In genomic region chr20:35607003-35607735, GRCh38 we compare ENCODE assay signal across 18 cellular contexts. TPM values are rescaled to one million over a fixed set of nuclear protein-coding genes. Genes with fewer than 3 reads are reported as not detected.
DNase-seq lines count a peak whose midpoint lies in the region; ATAC-seq, FAIRE-seq and TF ChIP-seq lines count a peak whose summit lies in the region.
"Had no signal": no experiment of that assay in that cellular context is flagged by ENCODE, and none has a peak within 500 bp of the region (broad histone marks: within the 10 kb centered on the region; RNA-seq: fewer than 3 reads in every experiment).

No MANE protein-coding gene starts in this region.

- H3K27me3 ChIP-seq in Loucy (ENCODE audit: insufficient read depth, low read length, poor library complexity, severe bottlenecking) (no peaks in the 10 kb centered on the region), bronchial epithelial cell (ENCODE audit: control insufficient read depth, insufficient read depth, low read length) (no peaks in the 10 kb centered on the region)
- H3K27me3 ChIP-seq: body of pancreas had no signal

- peaks cover 12 to 17% of the 10 kb centered on the region in 2 donors for H3K27me3 Mint-ChIP-seq in stimulated activated naive B cell treated with anti-CD40 and anti-IgM and Interleukin-4, amounts not matched to agents 10 μg/mL and 1 μg/mL and 100 μg/mL, for 72 hours
- H3K27me3 Mint-ChIP-seq in activated CD4-positive, alpha-beta T cell treated with anti-CD3 and anti-CD28 coated beads, Interleukin-2, amount 10 ng/mL, durations not matched to agents 7 days and 5 days = peaks cover 6% of the 10 kb centered on the region

- peak overlapping the region; percentile 48 for H3K27ac Mint-ChIP-seq in stimulated activated naive B cell treated with anti-CD40 and anti-IgM and Interleukin-4, amounts not matched to agents 10 μg/mL and 1 μg/mL and 100 μg/mL, for 72 hours
- H3K27ac Mint-ChIP-seq in activated CD4-positive, alpha-beta T cell treated with anti-CD3 and anti-CD28 coated beads, Interleukin-2, amount 10 ng/mL, durations not matched to agents 7 days and 5 days = no peak overlapping the region
- H3K27ac Mint-ChIP-seq: dendritic cell treated with granulocyte-macrophage colony-stimulating factor and Interleukin-4, amounts not matched to agents 40 ng/mL and 50 ng/mL, for 4 days had no signal

- TF ChIP-seq POLR2A in GM12891 (IDR thresholded peaks at IDR 0.05; ENCODE audit: low read depth, low read length) = no peak

- no peaks in the 10 kb centered on the region for H3K4me1 ChIP-seq in Loucy (ENCODE audit: insufficient read depth, low read length, poor library complexity, severe bottlenecking)
- H3K4me1 ChIP-seq: HAP-1 had no signal

- no peak overlapping the region for H3K4me2 ChIP-seq in Loucy (ENCODE audit: low read depth, low read length, poor library complexity, severe bottlenecking)

- no peaks in the 10 kb centered on the region for H3K79me2 ChIP-seq in Loucy (ENCODE audit: insufficient read depth, low read length)

- H3K4me3 Mint-ChIP-seq in stimulated activated naive B cell treated with anti-CD40 and anti-IgM and Interleukin-4, amounts not matched to agents 10 μg/mL and 1 μg/mL and 100 μg/mL, for 72 hours = no peak overlapping the region
- no peak overlapping the region for H3K4me3 Mint-ChIP-seq in activated CD4-positive, alpha-beta T cell treated with anti-CD3 and anti-CD28 coated beads, Interleukin-2, amount 10 ng/mL, durations not matched to agents 7 days and 5 days
- H3K4me3 Mint-ChIP-seq: dendritic cell treated with granulocyte-macrophage colony-stimulating factor and Interleukin-4, amounts not matched to agents 40 ng/mL and 50 ng/mL, for 4 days had no signal

- ATAC-seq in stimulated activated naive B cell treated with anti-CD40 and anti-IgM and Interleukin-4, amounts not matched to agents 10 μg/mL and 1 μg/mL and 100 μg/mL, for 72 hours (replicated peaks) = no peak
- ATAC-seq: body of pancreas, left lobe of liver had no signal

- no peak overlapping the region for H3K9ac ChIP-seq in Loucy (ENCODE audit: low read depth, low read length, poor library complexity, severe bottlenecking)

- no peaks in the 10 kb centered on the region for H3K36me3 Mint-ChIP-seq in stimulated activated naive B cell treated with anti-CD40 and anti-IgM and Interleukin-4, amounts not matched to agents 10 μg/mL and 1 μg/mL and 100 μg/mL, for 72 hours
- no peaks in the 10 kb centered on the region for H3K36me3 Mint-ChIP-seq in activated CD4-positive, alpha-beta T cell treated with anti-CD3 and anti-CD28 coated beads, Interleukin-2, amount 10 ng/mL, durations not matched to agents 7 days and 5 days (ENCODE audit: low read depth)

- no peak for TF ChIP-seq CTCF in Loucy (conservative IDR thresholded peaks at IDR 0.05; ENCODE audit: low read length)
- no peak for TF ChIP-seq CTCF in bronchial epithelial cell (IDR thresholded peaks at IDR 0.05; ENCODE audit: insufficient read depth, low read length, severe bottlenecking)

- no peak for DNase-seq in GM12891 (ENCODE audit: insufficient read length, low spot score)
- DNase-seq in bronchial epithelial cell (ENCODE audit: low read depth) = peak; percentile 78
- DNase-seq in stimulated activated naive B cell treated with anti-CD40 and anti-IgM and Interleukin-4, amounts not matched to agents 10 μg/mL and 1 μg/mL and 100 μg/mL, for 72 hours = no peak
- DNase-seq in GOT3 (lab: John Stamatoyannopoulos, UW) = no peak
- no peak for DNase-seq in pons (ENCODE audit: low spot score)
- no peak for DNase-seq in activated CD4-positive, alpha-beta T cell treated with anti-CD3 and anti-CD28 coated beads, Interleukin-2, amount 10 ng/mL, durations not matched to agents 7 days and 5 days
- DNase-seq: activated CD4-positive, alpha-beta T cell treated with anti-CD3 and anti-CD28 coated beads for 4 hours; activated naive CD4-positive, alpha-beta T cell treated with anti-CD3 and anti-CD28 coated beads, Interleukin-2, amount 50 U/mL, for 16 hours; body of pancreas; erythroblast; NCI-H2029; NCI-H446 treated with DMSO at 0.1 percent for 48 hours; substantia nigra had no signal

- POLR2A ChIA-PET in activated CD4-positive, alpha-beta T cell treated with anti-CD3 and anti-CD28 coated beads, Interleukin-2, amount 10 ng/mL, durations not matched to agents 7 days and 5 days (lab: Charles Lee) = interaction anchor here (0.6 kb wide), 1 partner anchor 800 kb away, joined by 9 read pairs; no protein-coding TSS in a partner anchor

- peak overlapping the region; percentile 1; the same call in 1 of the 2 replicates for H2AFZ ChIP-seq in Loucy (ENCODE audit: low read length)

- no peaks in the 10 kb centered on the region for H3K9me3 ChIP-seq in Loucy (ENCODE audit: insufficient read depth, low read depth, low read length)
- H3K9me3 ChIP-seq: body of pancreas, HAP-1 had no signal

- CTCF ChIA-PET in activated CD4-positive, alpha-beta T cell treated with anti-CD3 and anti-CD28 coated beads, Interleukin-2, amount 10 ng/mL, durations not matched to agents 7 days and 5 days (lab: Charles Lee) = interaction anchor here (1.0 to 6.2 kb wide), 3 partner anchors 10 to 277 kb away, joined by 4 to 50 read pairs (median 4); partner anchors contain the start of gene SPAG4

- H3K9me3 Mint-ChIP-seq in stimulated activated naive B cell treated with anti-CD40 and anti-IgM and Interleukin-4, amounts not matched to agents 10 μg/mL and 1 μg/mL and 100 μg/mL, for 72 hours = no peaks in the 10 kb centered on the region
- no peaks in the 10 kb centered on the region for H3K9me3 Mint-ChIP-seq in activated CD4-positive, alpha-beta T cell treated with anti-CD3 and anti-CD28 coated beads, Interleukin-2, amount 10 ng/mL, durations not matched to agents 7 days and 5 days
- H3K9me3 Mint-ChIP-seq: dendritic cell treated with granulocyte-macrophage colony-stimulating factor and Interleukin-4, amounts not matched to agents 40 ng/mL and 50 ng/mL, for 4 days had no signal

- no peaks in the 10 kb centered on the region for H3K9me2 ChIP-seq in Loucy (replicated peaks; ENCODE audit: low read depth, low read length)

- H3K4me3 ChIP-seq in Loucy (ENCODE audit: low read length, poor library complexity, severe bottlenecking) (no peak overlapping the region), bronchial epithelial cell (ENCODE audit: low read depth, low read length) (no peak overlapping the region)
- H3K4me3 ChIP-seq: body of pancreas, HAP-1, SK-N-MC had no signal

- H3F3A ChIP-seq in Loucy (ENCODE audit: low read depth) = no peaks in the 10 kb centered on the region

- H3K36me3 ChIP-seq in Loucy (ENCODE audit: insufficient read depth, low read length) = no peaks in the 10 kb centered on the region
- no peaks in the 10 kb centered on the region for H3K36me3 ChIP-seq in bronchial epithelial cell (ENCODE audit: control insufficient read depth, insufficient read depth, low read length)
- H3K36me3 ChIP-seq: HAP-1 had no signal

- peak; percentile 41 for FAIRE-seq in GM12891 (lab: Jason Lieb, UNC)
- no peak for FAIRE-seq in bronchial epithelial cell (lab: Jason Lieb, UNC)

- H3K4me1 Mint-ChIP-seq in stimulated activated naive B cell treated with anti-CD40 and anti-IgM and Interleukin-4, amounts not matched to agents 10 μg/mL and 1 μg/mL and 100 μg/mL, for 72 hours = peaks cover 10 to 40% of the 10 kb centered on the region in 2 donors
- peaks cover 5% of the 10 kb centered on the region for H3K4me1 Mint-ChIP-seq in activated CD4-positive, alpha-beta T cell treated with anti-CD3 and anti-CD28 coated beads, Interleukin-2, amount 10 ng/mL, durations not matched to agents 7 days and 5 days

- H4K20me1 ChIP-seq in Loucy (ENCODE audit: insufficient read depth, low read length, poor library complexity, severe bottlenecking) = no peaks in the 10 kb centered on the region

TF ChIP-seq in GM12891, 5 proteins besides CTCF, POLR2A, EP300 and RAD21:
- TF ChIP-seq POLR2AphosphoS5 (IDR thresholded peaks at IDR 0.05; ENCODE audit: low read depth, low read length) (no peak), TAF1 (IDR thresholded peaks at IDR 0.05; ENCODE audit: low read depth, low read length) (no peak), POU2F2 (IDR thresholded peaks at IDR 0.05; ENCODE audit: low read depth, low read length) (no peak), SPI1 (IDR thresholded peaks at IDR 0.05; ENCODE audit: low read depth, low read length) (no peak), PAX5 (IDR thresholded peaks at IDR 0.05; ENCODE audit: insufficient read depth, low read length, severe bottlenecking) (no peak)

RNA-seq across cellular contexts. Expression of gene SPAG4, which starts 8.5 kb away (rescaled TPM):
- 7.5 TPM for polyA plus RNA-seq in GM12891 (2012; ENCODE audit: low read depth, missing spikeins)
- total RNA-seq in bronchial epithelial cell = 6.1 and 9.9 TPM in 2 replicates
- total RNA-seq in activated CD4-positive, alpha-beta T cell treated with anti-CD3 and anti-CD28 coated beads, Interleukin-2, amount 10 ng/mL, durations not matched to agents 7 days and 5 days = 1 to 10 TPM; 1.7 to 1.9 TPM

RNA-seq across cellular contexts. Expression of gene CPNE1, which starts 57.5 kb away (rescaled TPM):
- 160 TPM for polyA plus RNA-seq in GM12891 (2012; ENCODE audit: low read depth, missing spikeins)
- total RNA-seq in bronchial epithelial cell = 76.3 and 85.5 TPM in 2 replicates
- 100 to 1,000 TPM; 252 to 256 TPM for total RNA-seq in activated CD4-positive, alpha-beta T cell treated with anti-CD3 and anti-CD28 coated beads, Interleukin-2, amount 10 ng/mL, durations not matched to agents 7 days and 5 days

RNA-seq across cellular contexts. Expression of gene RBM12, which starts 57.5 kb away (rescaled TPM):
- 34.0 TPM for polyA plus RNA-seq in GM12891 (2012; ENCODE audit: low read depth, missing spikeins)
- 40.0 and 51.2 TPM in 2 replicates for total RNA-seq in bronchial epithelial cell
- total RNA-seq in activated CD4-positive, alpha-beta T cell treated with anti-CD3 and anti-CD28 coated beads, Interleukin-2, amount 10 ng/mL, durations not matched to agents 7 days and 5 days = 100 to 1,000 TPM; 121 to 127 TPM
